Comparison of ENCODE assay signal across 8 cellular contexts in genomic region chr4:127881565-127881869, GRCh38. TPM values are rescaled to one million over a fixed set of nuclear protein-coding genes. Genes with fewer than 3 reads are reported as not detected.
DNase-seq lines count a peak whose midpoint lies in the region; ATAC-seq, FAIRE-seq and TF ChIP-seq lines count a peak whose summit lies in the region.

No MANE protein-coding gene starts in this region.

- peak overlapping the region; percentile 50 for H3K4me2 ChIP-seq in neural cell (ENCODE audit: low read length)

- TF ChIP-seq RAD21 in neural cell (conservative IDR thresholded peaks at IDR 0.05): no peak

- no peaks in the 10 kb centered on the region for H3K9me2 ChIP-seq in neural cell (ENCODE audit: insufficient read depth, low read length)

- ATAC-seq in CD4-positive, CD25-positive, alpha-beta regulatory T cell (ENCODE audit: low read depth in 2 of 2): no peak
- ATAC-seq in GM21381 (IDR thresholded peaks at IDR 0.05; ENCODE audit: unreplicated experiment): peak; percentile 38

- peaks cover 8% of the 10 kb centered on the region for H3K27me3 Mint-ChIP-seq in CD4-positive, CD25-positive, alpha-beta regulatory T cell
- no peaks in the 10 kb centered on the region for H3K27me3 Mint-ChIP-seq in dendritic cell treated with granulocyte-macrophage colony-stimulating factor and Interleukin-4, amounts not matched to agents 40 ng/mL and 50 ng/mL, for 4 days

- H2AFZ ChIP-seq in neural cell (ENCODE audit: low read depth, low read length): peak overlapping the region; percentile 62

- H4K20me1 ChIP-seq in neural cell (ENCODE audit: insufficient read depth): no peaks in the 10 kb centered on the region

- peaks cover 9% of the 10 kb centered on the region for H3K36me3 Mint-ChIP-seq in CD4-positive, CD25-positive, alpha-beta regulatory T cell
- peaks cover 21% of the 10 kb centered on the region for H3K36me3 Mint-ChIP-seq in dendritic cell treated with granulocyte-macrophage colony-stimulating factor and Interleukin-4, amounts not matched to agents 40 ng/mL and 50 ng/mL, for 4 days (ENCODE audit: low read depth)

- H3K27ac Mint-ChIP-seq in CD4-positive, CD25-positive, alpha-beta regulatory T cell: peak overlapping the region in 2 of 3 donors; percentile 97 to 98
- H3K27ac Mint-ChIP-seq in dendritic cell treated with granulocyte-macrophage colony-stimulating factor and Interleukin-4, amounts not matched to agents 40 ng/mL and 50 ng/mL, for 4 days: peak overlapping the region; percentile 91

- H3K4me3 ChIP-seq in CD4-positive, CD25-positive, alpha-beta regulatory T cell (ENCODE audit: low read depth, low read length): peak overlapping the region; percentile 98
- H3K4me3 ChIP-seq in HL-60 (replicated peaks; ENCODE audit: insufficient read depth, low read length): peak overlapping the region; percentile 64
- peak overlapping the region; percentile 94 for H3K4me3 ChIP-seq in neural cell (ENCODE audit: low read length)

- peaks cover 11 to 35% (median 22%) of the 10 kb centered on the region in 4 donors for H3K4me1 Mint-ChIP-seq in CD4-positive, CD25-positive, alpha-beta regulatory T cell
- H3K4me1 Mint-ChIP-seq in dendritic cell treated with granulocyte-macrophage colony-stimulating factor and Interleukin-4, amounts not matched to agents 40 ng/mL and 50 ng/mL, for 4 days (ENCODE audit: low read depth): peaks cover 12% of the 10 kb centered on the region

- H3K9me3 Mint-ChIP-seq in CD4-positive, CD25-positive, alpha-beta regulatory T cell: no peaks in the 10 kb centered on the region
- H3K9me3 Mint-ChIP-seq in dendritic cell treated with granulocyte-macrophage colony-stimulating factor and Interleukin-4, amounts not matched to agents 40 ng/mL and 50 ng/mL, for 4 days: no peaks in the 10 kb centered on the region

- no peak for FAIRE-seq in H54 (lab: Jason Lieb, UNC)

- peak overlapping the region; percentile 91 to 99 (median 94) for H3K4me3 Mint-ChIP-seq in CD4-positive, CD25-positive, alpha-beta regulatory T cell
- peak overlapping the region; percentile 95 for H3K4me3 Mint-ChIP-seq in dendritic cell treated with granulocyte-macrophage colony-stimulating factor and Interleukin-4, amounts not matched to agents 40 ng/mL and 50 ng/mL, for 4 days

- H3K36me3 ChIP-seq in CD4-positive, CD25-positive, alpha-beta regulatory T cell (ENCODE audit: control insufficient read depth, insufficient read depth, low read length): no peaks in the 10 kb centered on the region
- no peaks in the 10 kb centered on the region for H3K36me3 ChIP-seq in neural cell (ENCODE audit: insufficient read depth, low read length)

- DNase-seq in CD4-positive, CD25-positive, alpha-beta regulatory T cell: no peak
- DNase-seq in HL-60 (ENCODE audit: low read depth in 1 of 2, low spot score in 1 of 2) (no peak), H54 (ENCODE audit: insufficient read length, low spot score) (no peak), UCSD-AML1 (lab: John Stamatoyannopoulos, UW; ENCODE audit: unreplicated experiment) (no peak), NCI-H2029 treated with DMSO at 0.1 percent for 48 hours (lab: John Stamatoyannopoulos, UW) (no peak)

- H3K79me2 ChIP-seq in neural cell (replicated peaks; ENCODE audit: insufficient read depth, low read length): peaks cover 8% of the 10 kb centered on the region

- no peak for TF ChIP-seq EP300 in neural cell (conservative IDR thresholded peaks at IDR 0.05; ENCODE audit: poor library complexity, severe bottlenecking)

- H3K4me1 ChIP-seq in CD4-positive, CD25-positive, alpha-beta regulatory T cell (ENCODE audit: control insufficient read depth, insufficient read depth, low read length, poor library complexity, severe bottlenecking): peaks cover 18% of the 10 kb centered on the region

- TF ChIP-seq CTCF in HL-60 (IDR thresholded peaks at IDR 0.05; ENCODE audit: insufficient read depth, low read length): no peak
- TF ChIP-seq CTCF in neural cell (IDR thresholded peaks at IDR 0.05; ENCODE audit: poor library complexity, severe bottlenecking): no peak

- H3K27me3 ChIP-seq in CD4-positive, CD25-positive, alpha-beta regulatory T cell (ENCODE audit: control insufficient read depth, insufficient read depth, low read length): no peaks in the 10 kb centered on the region
- H3K27me3 ChIP-seq in HL-60 (ENCODE audit: insufficient read depth, poor library complexity, severe bottlenecking) (no peaks in the 10 kb centered on the region), neural cell (ENCODE audit: insufficient read depth, low read depth, low read length) (no peaks in the 10 kb centered on the region)

- intact Hi-C loops in dendritic cell treated with granulocyte-macrophage colony-stimulating factor and Interleukin-4, amounts not matched to agents 40 ng/mL and 50 ng/mL, for 4 days (cut with micrococcal nuclease): loop anchor here (2.0 to 10.0 kb wide), 4 partner anchors 99 to 406 kb away; partner anchors contain the start of genes HSPA4L, INTU, LARP1B and PGRMC2

- no peaks in the 10 kb centered on the region for H3F3A ChIP-seq in neural cell (ENCODE audit: insufficient read depth, low read length, poor library complexity, severe bottlenecking)

- no peak for TF ChIP-seq POLR2A in H54 (IDR thresholded peaks at IDR 0.05; ENCODE audit: low read depth, low read length)

- H3K27ac ChIP-seq in CD4-positive, CD25-positive, alpha-beta regulatory T cell (ENCODE audit: insufficient read depth, low read length, poor library complexity, severe bottlenecking): peak overlapping the region; percentile 91
- H3K27ac ChIP-seq in HL-60 (replicated peaks) (peak overlapping the region; percentile 97), neural cell (ENCODE audit: low read length) (no peak overlapping the region)

- no peaks in the 10 kb centered on the region for H3K9me3 ChIP-seq in CD4-positive, CD25-positive, alpha-beta regulatory T cell (ENCODE audit: control insufficient read depth in 2 of 2, low read length in 2 of 2)
- no peaks in the 10 kb centered on the region for H3K9me3 ChIP-seq in neural cell (ENCODE audit: low read length)

- H3K9ac ChIP-seq in neural cell (ENCODE audit: low read length): peak overlapping the region; percentile 55

TF ChIP-seq in neural cell, 6 proteins besides CTCF, POLR2A, EP300 and RAD21:
- TF ChIP-seq REST (IDR thresholded peaks at IDR 0.05; ENCODE audit: borderline replicate concordance) (no peak), POLR2AphosphoS5 (IDR thresholded peaks at IDR 0.05) (no peak), SMC3 (conservative IDR thresholded peaks at IDR 0.05; ENCODE audit: poor library complexity) (no peak), EZH2 (IDR thresholded peaks at IDR 0.05; ENCODE audit: borderline replicate concordance, insufficient read depth, low read length, poor library complexity, severe bottlenecking) (no peak)

RNA-seq across cellular contexts. Expression of gene PLK4, which starts 0.8 kb away (rescaled TPM):
- 13.8 TPM for total RNA-seq in CD4-positive, CD25-positive, alpha-beta regulatory T cell
- 1 to 10 TPM; 1.3 to 4.5 (median 2.4) TPM for polyA plus RNA-seq in CD4-positive, CD25-positive, alpha-beta regulatory T cell
- 10.5 and 13.9 TPM in 2 replicates for polyA plus RNA-seq in neural cell
- 7.5 and 8.5 TPM in 2 replicates for polyA minus RNA-seq in neural cell
